9 cellular contexts compared by ENCODE assay signal in the genomic region with DNA sequence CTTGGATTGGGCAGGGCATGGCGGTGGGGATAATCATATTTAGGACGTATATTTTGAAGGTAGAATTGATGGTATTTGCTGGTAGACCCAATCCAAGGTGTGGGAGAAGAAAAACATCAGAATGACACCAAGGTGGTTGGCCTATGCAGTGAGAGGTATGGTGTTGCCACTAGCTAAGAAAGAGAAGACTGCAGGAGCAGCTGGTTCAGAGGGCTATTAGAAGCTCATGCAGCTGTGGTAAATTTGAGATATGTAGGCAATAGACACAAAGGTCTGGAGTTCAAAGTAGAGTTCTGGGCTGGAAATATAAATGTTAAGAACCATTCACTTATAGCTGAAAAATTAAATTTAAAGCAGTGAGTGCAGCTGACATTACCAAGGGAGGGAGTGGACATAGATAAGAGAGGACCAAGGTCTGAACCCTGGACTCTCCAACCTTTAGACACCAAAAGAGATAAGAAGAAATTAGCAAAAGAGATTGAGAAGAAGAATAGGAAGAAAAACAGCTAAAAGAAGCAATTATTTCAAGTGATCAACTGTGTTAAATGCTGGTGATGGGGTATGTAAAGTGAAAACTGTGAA.
"Had no signal": no experiment of that assay in that cellular context is flagged by ENCODE, and none has a peak within 500 bp of the region (broad histone marks: within the 10 kb centered on the region; RNA-seq: fewer than 3 reads in every experiment).

No MANE protein-coding gene starts in this region.

- H3K9ac ChIP-seq: GM23248 had no signal

- H3K4me3 Mint-ChIP-seq: HFFc6 had no signal

- DNase-seq: GM23248, GOT3, H7, HFFc6, IMR-90 had no signal

- H2AFZ ChIP-seq: GM23248 had no signal

- FAIRE-seq: HTR-8/SVneo, K562 had no signal

- H3K9me3 ChIP-seq: HAP-1 had no signal

- ATAC-seq: HCT116, K562 had no signal

- H3K36me3 ChIP-seq: HAP-1 had no signal

- H3K9me3 Mint-ChIP-seq: HFFc6 had no signal

- H3K4me3 ChIP-seq: GM23248, HAP-1, K562 had no signal

- H3K27ac Mint-ChIP-seq: HFFc6 had no signal

- H3K27ac ChIP-seq: GM23248 had no signal
